16 cellular contexts compared by ENCODE assay signal in genomic region chr3:181943285-181943684, GRCh38.
DNase-seq lines count a peak whose midpoint lies in the region; TF ChIP-seq lines count a peak whose summit lies in the region.
"Had no signal": no experiment of that assay in that cellular context is flagged by ENCODE, and none has a peak within 500 bp of the region (broad histone marks: within the 10 kb centered on the region; RNA-seq: fewer than 3 reads in every experiment).

No MANE protein-coding gene starts in this region.

- peak; percentile 63 to 69 for DNase-seq in NCI-H2081 (lab: John Stamatoyannopoulos, UW)
- no peak for DNase-seq in NCI-H2081 treated with DMSO at 0.1 percent for 48 hours (lab: John Stamatoyannopoulos, UW)
- peak; percentile 40 for DNase-seq in NCI-H2171 treated with DMSO at 0.1 percent for 48 hours (lab: John Stamatoyannopoulos, UW)
- peak; percentile 75 for DNase-seq in endodermal cell
- DNase-seq in tibial artery: no peak
- DNase-seq in ACHN: no peak
- DNase-seq in activated naive CD4-positive, alpha-beta T cell treated with anti-CD3 and anti-CD28 coated beads for 36 hours: no peak
- DNase-seq: 8988T, DMS 273 treated with DMSO at 0.1 percent for 48 hours, H7, KG1, NCI-H1105 treated with DMSO at 0.1 percent for 48 hours, NCI-H524, SHP77 treated with DMSO at 0.1 percent for 48 hours had no signal

- intact Hi-C loops in tibial artery (cut with DNase I; ENCODE audit: low total_unique reads): no loop called here
- intact Hi-C loops in activated naive CD4-positive, alpha-beta T cell treated with anti-CD3 and anti-CD28 coated beads for 36 hours (cut with micrococcal nuclease): no loop called here

- H3K4me3 Mint-ChIP-seq in endodermal cell: no peak overlapping the region
- no peak overlapping the region for H3K4me3 Mint-ChIP-seq in activated naive CD4-positive, alpha-beta T cell treated with anti-CD3 and anti-CD28 coated beads for 36 hours

- peak overlapping the region; percentile 81 for H3K27ac Mint-ChIP-seq in endodermal cell
- H3K27ac Mint-ChIP-seq in activated naive CD4-positive, alpha-beta T cell treated with anti-CD3 and anti-CD28 coated beads for 36 hours: no peak overlapping the region

- H3K79me2 ChIP-seq in parathyroid adenoma: no peaks in the 10 kb centered on the region

- no peaks in the 10 kb centered on the region for H3K27me3 Mint-ChIP-seq in endodermal cell (ENCODE audit: insufficient read depth)
- peaks cover 5% of the 10 kb centered on the region for H3K27me3 Mint-ChIP-seq in activated naive CD4-positive, alpha-beta T cell treated with anti-CD3 and anti-CD28 coated beads for 36 hours (ENCODE audit: low read depth)

- CTCF ChIA-PET in activated naive CD4-positive, alpha-beta T cell treated with anti-CD3 and anti-CD28 coated beads for 36 hours (lab: Charles Lee): no interaction called here

- H3K36me3 Mint-ChIP-seq in endodermal cell (ENCODE audit: low read depth): no peaks in the 10 kb centered on the region
- peaks cover 2% of the 10 kb centered on the region for H3K36me3 Mint-ChIP-seq in activated naive CD4-positive, alpha-beta T cell treated with anti-CD3 and anti-CD28 coated beads for 36 hours (ENCODE audit: low read depth)

- H3K27ac ChIP-seq in endodermal cell (ENCODE audit: low read depth, low read length) (no peak overlapping the region), parathyroid adenoma (no peak overlapping the region), tibial artery (no peak overlapping the region)
- H3K27ac ChIP-seq: BLaER1 treated with 17β-estradiol and CSF1 and Interleukin-3, amounts not matched to agents 10 nM and 100 nM had no signal

- no peak for TF ChIP-seq CTCF in endodermal cell (conservative IDR thresholded peaks at IDR 0.05)
- no peak for TF ChIP-seq CTCF in parathyroid adenoma (IDR thresholded peaks at IDR 0.05)
- no peak for TF ChIP-seq CTCF in tibial artery (IDR thresholded peaks at IDR 0.05)

- H3K4me2 ChIP-seq in parathyroid adenoma (ENCODE audit: low read length): no peak overlapping the region
- H3K4me2 ChIP-seq: BLaER1 treated with 17β-estradiol and CSF1 and Interleukin-3, amounts not matched to agents 10 nM and 100 nM had no signal

- H3K27me3 ChIP-seq in endodermal cell (ENCODE audit: control insufficient read depth, insufficient read depth, low read length, poor library complexity, severe bottlenecking) (no peaks in the 10 kb centered on the region), parathyroid adenoma (ENCODE audit: control insufficient read depth, insufficient read depth, low read length) (no peaks in the 10 kb centered on the region), tibial artery (no peaks in the 10 kb centered on the region)
- H3K27me3 ChIP-seq: BLaER1 treated with 17β-estradiol and CSF1 and Interleukin-3, amounts not matched to agents 10 nM and 100 nM had no signal

- peaks cover 45% of the 10 kb centered on the region for H3K4me1 Mint-ChIP-seq in endodermal cell
- no peaks in the 10 kb centered on the region for H3K4me1 Mint-ChIP-seq in activated naive CD4-positive, alpha-beta T cell treated with anti-CD3 and anti-CD28 coated beads for 36 hours (ENCODE audit: low read depth)

- no peak overlapping the region for H3K4me3 ChIP-seq in endodermal cell (ENCODE audit: low read length)
- H3K4me3 ChIP-seq in parathyroid adenoma (ENCODE audit: low read depth, low read length): no peak overlapping the region
- no peak overlapping the region for H3K4me3 ChIP-seq in tibial artery
- H3K4me3 ChIP-seq: BLaER1 treated with 17β-estradiol and CSF1 and Interleukin-3, amounts not matched to agents 10 nM and 100 nM had no signal

- 33 to 53% methylated on average over 3 to 6 of the region's 6 CpGs for WGBS in endodermal cell (ENCODE audit: insufficient coverage in 1 of 2, insufficient read length in 1 of 2), 2 experiments

- H3K4me1 ChIP-seq in endodermal cell (ENCODE audit: control insufficient read depth, insufficient read depth, low read length): peaks cover 13% of the 10 kb centered on the region
- H3K4me1 ChIP-seq in parathyroid adenoma: no peaks in the 10 kb centered on the region
- no peaks in the 10 kb centered on the region for H3K4me1 ChIP-seq in tibial artery
- H3K4me1 ChIP-seq: BLaER1 treated with 17β-estradiol and CSF1 and Interleukin-3, amounts not matched to agents 10 nM and 100 nM had no signal

- peak overlapping the region; percentile 13 for H2AFZ ChIP-seq in parathyroid adenoma

- H3K9ac ChIP-seq in endodermal cell (ENCODE audit: extremely low read depth, low read length, poor library complexity, severe bottlenecking): no peak overlapping the region
- H3K9ac ChIP-seq in parathyroid adenoma: no peak overlapping the region
- H3K9ac ChIP-seq: BLaER1 treated with 17β-estradiol and CSF1 and Interleukin-3, amounts not matched to agents 10 nM and 100 nM had no signal

- peaks cover 11% of the 10 kb centered on the region for H3K9me3 ChIP-seq in endodermal cell (ENCODE audit: control insufficient read depth, low read length)
- H3K9me3 ChIP-seq in parathyroid adenoma (ENCODE audit: control insufficient read depth, low read length): no peaks in the 10 kb centered on the region
- H3K9me3 ChIP-seq in tibial artery: no peaks in the 10 kb centered on the region
- H3K9me3 ChIP-seq: BLaER1 treated with 17β-estradiol and CSF1 and Interleukin-3, amounts not matched to agents 10 nM and 100 nM had no signal

- no peaks in the 10 kb centered on the region for H3K36me3 ChIP-seq in endodermal cell (ENCODE audit: control insufficient read depth, insufficient read depth, low read length)
- H3K36me3 ChIP-seq in parathyroid adenoma (ENCODE audit: control insufficient read depth, insufficient read depth, low read length): no peaks in the 10 kb centered on the region
- no peaks in the 10 kb centered on the region for H3K36me3 ChIP-seq in tibial artery
- H3K36me3 ChIP-seq: BLaER1 treated with 17β-estradiol and CSF1 and Interleukin-3, amounts not matched to agents 10 nM and 100 nM had no signal

- in situ Hi-C loops in ACHN (cut with HindIII; ENCODE audit: low pct_ligation_motif_present, low pct_unique_long_range_greater_than_20kb, low sequenced_read_pairs): no loop called here

- peaks cover 6% of the 10 kb centered on the region for H3K9me3 Mint-ChIP-seq in endodermal cell
- no peaks in the 10 kb centered on the region for H3K9me3 Mint-ChIP-seq in activated naive CD4-positive, alpha-beta T cell treated with anti-CD3 and anti-CD28 coated beads for 36 hours

Comparison
In these comparisons a context has a peak if more than half of its experiments do, and no peak if none do; other contexts are left out.
1. DNase-seq: peak in NCI-H2081 (2 of 2), NCI-H2171 treated with DMSO at 0.1 percent for 48 hours (single experiment) and endodermal cell (single experiment); none in NCI-H2081 treated with DMSO at 0.1 percent for 48 hours (single experiment), tibial artery (0 of 2), ACHN (single experiment) and activated naive CD4-positive, alpha-beta T cell treated with anti-CD3 and anti-CD28 coated beads for 36 hours (single experiment).